In genomic region chr16:85605051-85605911, GRCh38 we compare ENCODE assay signal across 1 cellular context.
TF ChIP-seq lines count a peak whose summit lies in the region.

No MANE protein-coding gene starts in this region.

TF ChIP-seq in HepG2, 621 proteins besides CTCF, POLR2A, EP300 and RAD21:
- 0 out of 2 replicates have a peak, but pooled peaks have one; percentile 27 for TF ChIP-seq ZNF776 (CRISPR knock-in tag; IDR thresholded peaks at IDR 0.05)
- no peak for TF ChIP-seq ZNF18 (CRISPR knock-in tag; IDR thresholded peaks at IDR 0.05; ENCODE audit: insufficient replicate concordance)
